ENCODE assay signal across 1 cellular context in the genomic region with DNA sequence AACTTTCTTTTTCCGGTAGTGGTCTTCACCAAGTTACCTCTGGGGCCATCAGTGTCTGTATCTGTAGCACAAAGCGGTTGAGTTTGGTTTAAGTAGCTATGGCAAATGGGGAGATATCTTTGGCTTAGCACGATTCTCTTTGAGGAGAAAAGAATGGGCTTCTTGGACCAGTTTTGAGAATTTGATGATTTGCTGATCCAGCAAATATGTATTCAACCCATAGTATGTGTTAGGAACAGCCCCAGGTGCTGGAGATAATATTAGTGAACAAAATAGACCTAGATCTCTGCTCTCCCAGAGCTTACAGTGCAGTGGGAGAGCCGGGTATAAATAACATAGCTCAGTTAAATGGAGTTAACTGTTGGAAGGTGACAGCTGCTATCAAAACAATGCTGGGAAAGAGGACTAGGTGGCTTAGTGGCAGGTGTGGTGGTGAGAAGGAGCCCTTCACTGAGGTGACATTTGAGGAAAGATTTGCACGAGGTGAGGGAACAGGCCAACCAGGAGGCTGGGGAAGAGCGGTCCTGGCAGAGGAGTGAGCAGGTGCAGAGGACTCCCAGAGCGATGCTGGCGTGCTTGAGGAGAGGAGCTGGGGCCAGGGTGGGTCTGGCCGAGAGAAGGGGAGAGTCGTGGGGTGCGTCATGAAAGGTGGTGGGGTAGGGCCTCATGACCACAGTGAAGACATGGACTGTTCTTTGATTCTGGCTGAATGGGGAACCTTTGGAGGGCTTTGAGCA.
TF ChIP-seq lines count a peak whose summit lies in the region.

No MANE protein-coding gene starts in this region.

TF ChIP-seq in HepG2, 621 proteins besides CTCF, POLR2A, EP300 and RAD21:
- TF ChIP-seq MAFK (conservative IDR thresholded peaks at IDR 0.05 in 1 of 2, IDR thresholded peaks at IDR 0.05 in 1 of 2; ENCODE audit: low read length in 2 of 2) (peak; percentile 95 to 97), SIN3B (IDR thresholded peaks at IDR 0.05; ENCODE audit: low read length) (no peak), WIZ (CRISPR knock-in tag; IDR thresholded peaks at IDR 0.05) (no peak), SIX1 (CRISPR knock-in tag; IDR thresholded peaks at IDR 0.05; ENCODE audit: borderline replicate concordance) (no peak), MAFF (IDR thresholded peaks at IDR 0.05; ENCODE audit: low read depth, low read length) (peak; percentile 95), ZNF329 (CRISPR knock-in tag; IDR thresholded peaks at IDR 0.05; ENCODE audit: low read depth) (no peak)
- TF ChIP-seq, protein P1, sequence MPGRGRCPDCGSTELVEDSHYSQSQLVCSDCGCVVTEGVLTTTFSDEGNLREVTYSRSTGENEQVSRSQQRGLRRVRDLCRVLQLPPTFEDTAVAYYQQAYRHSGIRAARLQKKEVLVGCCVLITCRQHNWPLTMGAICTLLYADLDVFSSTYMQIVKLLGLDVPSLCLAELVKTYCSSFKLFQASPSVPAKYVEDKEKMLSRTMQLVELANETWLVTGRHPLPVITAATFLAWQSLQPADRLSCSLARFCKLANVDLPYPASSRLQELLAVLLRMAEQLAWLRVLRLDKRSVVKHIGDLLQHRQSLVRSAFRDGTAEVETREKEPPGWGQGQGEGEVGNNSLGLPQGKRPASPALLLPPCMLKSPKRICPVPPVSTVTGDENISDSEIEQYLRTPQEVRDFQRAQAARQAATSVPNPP (CRISPR knock-in tag; IDR thresholded peaks at IDR 0.05), result no peak
